ENCODE assay signal across 2 cellular contexts in the genomic region with DNA sequence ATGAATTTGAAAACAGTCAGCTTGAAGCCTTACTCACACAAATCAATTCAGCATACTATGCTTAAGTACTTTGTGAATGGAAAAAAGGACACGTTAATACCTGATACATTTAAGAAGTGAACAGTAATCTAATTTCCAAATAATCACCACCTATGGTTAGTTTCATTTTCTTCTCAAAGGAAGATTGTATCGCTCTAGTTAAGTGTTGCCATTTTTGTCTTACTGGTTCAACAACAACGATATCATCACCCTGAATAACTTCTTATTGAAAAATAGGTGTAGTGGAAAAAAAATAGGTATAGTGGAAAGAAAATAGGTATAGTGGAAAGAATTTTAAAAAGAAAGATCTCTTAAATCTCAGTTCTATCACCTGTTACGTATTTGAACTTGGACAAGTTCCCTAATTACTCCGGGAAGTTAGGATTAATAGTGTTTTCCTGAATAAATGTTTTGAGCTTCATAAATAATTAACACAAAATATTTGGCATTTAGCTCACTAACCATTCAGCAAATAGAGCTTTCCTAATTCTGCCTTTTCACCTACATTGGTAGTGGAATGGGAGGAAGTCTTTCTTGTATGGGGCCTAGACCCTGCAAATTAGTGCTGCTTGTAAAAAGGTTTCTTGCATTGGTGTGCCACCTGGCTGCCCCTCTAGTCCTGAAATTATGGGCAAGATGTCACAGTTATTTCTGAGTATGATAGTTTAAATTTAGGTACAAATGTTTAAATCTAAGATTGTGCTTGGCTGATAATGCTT.
A peak's percentile ranks its signal among the peaks of the same experiment; 100 is the strongest.
TF ChIP-seq lines count a peak whose summit lies in the region.

No MANE protein-coding gene starts in this region.

TF ChIP-seq in liver, 16 proteins besides CTCF, POLR2A, EP300 and RAD21 (continued from another document):
- TF ChIP-seq, protein P1, sequence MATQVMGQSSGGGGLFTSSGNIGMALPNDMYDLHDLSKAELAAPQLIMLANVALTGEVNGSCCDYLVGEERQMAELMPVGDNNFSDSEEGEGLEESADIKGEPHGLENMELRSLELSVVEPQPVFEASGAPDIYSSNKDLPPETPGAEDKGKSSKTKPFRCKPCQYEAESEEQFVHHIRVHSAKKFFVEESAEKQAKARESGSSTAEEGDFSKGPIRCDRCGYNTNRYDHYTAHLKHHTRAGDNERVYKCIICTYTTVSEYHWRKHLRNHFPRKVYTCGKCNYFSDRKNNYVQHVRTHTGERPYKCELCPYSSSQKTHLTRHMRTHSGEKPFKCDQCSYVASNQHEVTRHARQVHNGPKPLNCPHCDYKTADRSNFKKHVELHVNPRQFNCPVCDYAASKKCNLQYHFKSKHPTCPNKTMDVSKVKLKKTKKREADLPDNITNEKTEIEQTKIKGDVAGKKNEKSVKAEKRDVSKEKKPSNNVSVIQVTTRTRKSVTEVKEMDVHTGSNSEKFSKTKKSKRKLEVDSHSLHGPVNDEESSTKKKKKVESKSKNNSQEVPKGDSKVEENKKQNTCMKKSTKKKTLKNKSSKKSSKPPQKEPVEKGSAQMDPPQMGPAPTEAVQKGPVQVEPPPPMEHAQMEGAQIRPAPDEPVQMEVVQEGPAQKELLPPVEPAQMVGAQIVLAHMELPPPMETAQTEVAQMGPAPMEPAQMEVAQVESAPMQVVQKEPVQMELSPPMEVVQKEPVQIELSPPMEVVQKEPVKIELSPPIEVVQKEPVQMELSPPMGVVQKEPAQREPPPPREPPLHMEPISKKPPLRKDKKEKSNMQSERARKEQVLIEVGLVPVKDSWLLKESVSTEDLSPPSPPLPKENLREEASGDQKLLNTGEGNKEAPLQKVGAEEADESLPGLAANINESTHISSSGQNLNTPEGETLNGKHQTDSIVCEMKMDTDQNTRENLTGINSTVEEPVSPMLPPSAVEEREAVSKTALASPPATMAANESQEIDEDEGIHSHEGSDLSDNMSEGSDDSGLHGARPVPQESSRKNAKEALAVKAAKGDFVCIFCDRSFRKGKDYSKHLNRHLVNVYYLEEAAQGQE (IDR thresholded peaks at IDR 0.05) = peak; percentile 25
- TF ChIP-seq, protein P2, sequence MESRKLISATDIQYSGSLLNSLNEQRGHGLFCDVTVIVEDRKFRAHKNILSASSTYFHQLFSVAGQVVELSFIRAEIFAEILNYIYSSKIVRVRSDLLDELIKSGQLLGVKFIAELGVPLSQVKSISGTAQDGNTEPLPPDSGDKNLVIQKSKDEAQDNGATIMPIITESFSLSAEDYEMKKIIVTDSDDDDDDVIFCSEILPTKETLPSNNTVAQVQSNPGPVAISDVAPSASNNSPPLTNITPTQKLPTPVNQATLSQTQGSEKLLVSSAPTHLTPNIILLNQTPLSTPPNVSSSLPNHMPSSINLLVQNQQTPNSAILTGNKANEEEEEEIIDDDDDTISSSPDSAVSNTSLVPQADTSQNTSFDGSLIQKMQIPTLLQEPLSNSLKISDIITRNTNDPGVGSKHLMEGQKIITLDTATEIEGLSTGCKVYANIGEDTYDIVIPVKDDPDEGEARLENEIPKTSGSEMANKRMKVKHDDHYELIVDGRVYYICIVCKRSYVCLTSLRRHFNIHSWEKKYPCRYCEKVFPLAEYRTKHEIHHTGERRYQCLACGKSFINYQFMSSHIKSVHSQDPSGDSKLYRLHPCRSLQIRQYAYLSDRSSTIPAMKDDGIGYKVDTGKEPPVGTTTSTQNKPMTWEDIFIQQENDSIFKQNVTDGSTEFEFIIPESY (IDR thresholded peaks at IDR 0.05) = peak; percentile 30
- TF ChIP-seq SP1 (IDR thresholded peaks at IDR 0.05) (peak; percentile 25), HNF4A (conservative IDR thresholded peaks at IDR 0.05) (peak in 1 of 2 donors; percentile 37), FOXA1 (IDR thresholded peaks at IDR 0.05) (no peak), JUND (IDR thresholded peaks at IDR 0.05) (peak in 1 of 2 donors; percentile 29)

TF ChIP-seq in HepG2, 621 proteins besides CTCF, POLR2A, EP300 and RAD21 (continued from another document):
- TF ChIP-seq, protein P3, sequence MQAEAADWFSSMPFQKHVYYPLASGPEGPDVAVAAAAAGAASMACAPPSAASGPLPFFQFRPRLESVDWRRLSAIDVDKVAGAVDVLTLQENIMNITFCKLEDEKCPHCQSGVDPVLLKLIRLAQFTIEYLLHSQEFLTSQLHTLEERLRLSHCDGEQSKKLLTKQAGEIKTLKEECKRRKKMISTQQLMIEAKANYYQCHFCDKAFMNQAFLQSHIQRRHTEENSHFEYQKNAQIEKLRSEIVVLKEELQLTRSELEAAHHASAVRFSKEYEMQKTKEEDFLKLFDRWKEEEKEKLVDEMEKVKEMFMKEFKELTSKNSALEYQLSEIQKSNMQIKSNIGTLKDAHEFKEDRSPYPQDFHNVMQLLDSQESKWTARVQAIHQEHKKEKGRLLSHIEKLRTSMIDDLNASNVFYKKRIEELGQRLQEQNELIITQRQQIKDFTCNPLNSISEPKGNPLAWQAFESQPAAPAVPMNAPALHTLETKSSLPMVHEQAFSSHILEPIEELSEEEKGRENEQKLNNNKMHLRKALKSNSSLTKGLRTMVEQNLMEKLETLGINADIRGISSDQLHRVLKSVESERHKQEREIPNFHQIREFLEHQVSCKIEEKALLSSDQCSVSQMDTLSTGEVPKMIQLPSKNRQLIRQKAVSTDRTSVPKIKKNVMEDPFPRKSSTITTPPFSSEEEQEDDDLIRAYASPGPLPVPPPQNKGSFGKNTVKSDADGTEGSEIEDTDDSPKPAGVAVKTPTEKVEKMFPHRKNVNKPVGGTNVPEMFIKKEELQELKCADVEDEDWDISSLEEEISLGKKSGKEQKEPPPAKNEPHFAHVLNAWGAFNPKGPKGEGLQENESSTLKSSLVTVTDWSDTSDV (CRISPR knock-in tag; IDR thresholded peaks at IDR 0.05) = no peak
- TF ChIP-seq ZFP82 (CRISPR knock-in tag; IDR thresholded peaks at IDR 0.05; ENCODE audit: borderline replicate concordance) (no peak), ZKSCAN8 (CRISPR knock-in tag; IDR thresholded peaks at IDR 0.05; ENCODE audit: borderline replicate concordance) (no peak), ZNF230 (CRISPR knock-in tag; IDR thresholded peaks at IDR 0.05) (no peak), FOXO1 (CRISPR knock-in tag; IDR thresholded peaks at IDR 0.05) (no peak), ZNF546 (CRISPR knock-in tag; conservative IDR thresholded peaks at IDR 0.05) (no peak), ZBTB21 (CRISPR knock-in tag; IDR thresholded peaks at IDR 0.05) (no peak), CENPT (CRISPR knock-in tag; IDR thresholded peaks at IDR 0.05; ENCODE audit: low read depth) (no peak), ZNF367 (CRISPR knock-in tag; IDR thresholded peaks at IDR 0.05; ENCODE audit: borderline replicate concordance) (no peak), ETV6 (CRISPR knock-in tag; conservative IDR thresholded peaks at IDR 0.05) (no peak), ZSCAN31 (CRISPR knock-in tag; IDR thresholded peaks at IDR 0.05; ENCODE audit: low read depth) (no peak), ZNF780A (CRISPR knock-in tag; IDR thresholded peaks at IDR 0.05) (no peak), NFATC3 (CRISPR knock-in tag; IDR thresholded peaks at IDR 0.05) (no peak), MBD4 (IDR thresholded peaks at IDR 0.05; ENCODE audit: borderline replicate concordance, low read length) (no peak), SPEN (CRISPR knock-in tag; IDR thresholded peaks at IDR 0.05; ENCODE audit: low read depth) (no peak)
- TF ChIP-seq, protein P4, sequence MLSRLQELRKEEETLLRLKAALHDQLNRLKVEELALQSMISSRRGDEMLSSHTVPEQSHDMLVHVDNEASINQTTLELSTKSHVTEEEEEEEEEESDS (CRISPR knock-in tag; IDR thresholded peaks at IDR 0.05; ENCODE audit: borderline replicate concordance) = no peak
- TF ChIP-seq, protein P5, sequence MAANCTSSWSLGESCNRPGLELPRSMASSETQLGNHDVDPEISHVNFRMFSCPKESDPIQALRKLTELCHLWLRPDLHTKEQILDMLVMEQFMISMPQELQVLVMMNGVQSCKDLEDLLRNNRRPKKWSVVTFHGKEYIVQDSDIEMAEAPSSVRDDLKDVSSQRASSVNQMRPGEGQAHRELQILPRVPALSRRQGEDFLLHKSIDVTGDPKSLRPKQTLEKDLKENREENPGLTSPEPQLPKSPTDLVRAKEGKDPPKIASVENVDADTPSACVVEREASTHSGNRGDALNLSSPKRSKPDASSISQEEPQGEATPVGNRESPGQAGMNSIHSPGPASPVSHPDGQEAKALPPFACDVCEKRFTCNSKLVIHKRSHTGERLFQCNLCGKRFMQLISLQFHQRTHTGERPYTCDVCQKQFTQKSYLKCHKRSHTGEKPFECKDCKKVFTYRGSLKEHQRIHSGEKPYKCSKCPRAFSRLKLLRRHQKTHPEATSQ (CRISPR knock-in tag; IDR thresholded peaks at IDR 0.05; ENCODE audit: borderline replicate concordance) = no peak
- TF ChIP-seq, protein P6, sequence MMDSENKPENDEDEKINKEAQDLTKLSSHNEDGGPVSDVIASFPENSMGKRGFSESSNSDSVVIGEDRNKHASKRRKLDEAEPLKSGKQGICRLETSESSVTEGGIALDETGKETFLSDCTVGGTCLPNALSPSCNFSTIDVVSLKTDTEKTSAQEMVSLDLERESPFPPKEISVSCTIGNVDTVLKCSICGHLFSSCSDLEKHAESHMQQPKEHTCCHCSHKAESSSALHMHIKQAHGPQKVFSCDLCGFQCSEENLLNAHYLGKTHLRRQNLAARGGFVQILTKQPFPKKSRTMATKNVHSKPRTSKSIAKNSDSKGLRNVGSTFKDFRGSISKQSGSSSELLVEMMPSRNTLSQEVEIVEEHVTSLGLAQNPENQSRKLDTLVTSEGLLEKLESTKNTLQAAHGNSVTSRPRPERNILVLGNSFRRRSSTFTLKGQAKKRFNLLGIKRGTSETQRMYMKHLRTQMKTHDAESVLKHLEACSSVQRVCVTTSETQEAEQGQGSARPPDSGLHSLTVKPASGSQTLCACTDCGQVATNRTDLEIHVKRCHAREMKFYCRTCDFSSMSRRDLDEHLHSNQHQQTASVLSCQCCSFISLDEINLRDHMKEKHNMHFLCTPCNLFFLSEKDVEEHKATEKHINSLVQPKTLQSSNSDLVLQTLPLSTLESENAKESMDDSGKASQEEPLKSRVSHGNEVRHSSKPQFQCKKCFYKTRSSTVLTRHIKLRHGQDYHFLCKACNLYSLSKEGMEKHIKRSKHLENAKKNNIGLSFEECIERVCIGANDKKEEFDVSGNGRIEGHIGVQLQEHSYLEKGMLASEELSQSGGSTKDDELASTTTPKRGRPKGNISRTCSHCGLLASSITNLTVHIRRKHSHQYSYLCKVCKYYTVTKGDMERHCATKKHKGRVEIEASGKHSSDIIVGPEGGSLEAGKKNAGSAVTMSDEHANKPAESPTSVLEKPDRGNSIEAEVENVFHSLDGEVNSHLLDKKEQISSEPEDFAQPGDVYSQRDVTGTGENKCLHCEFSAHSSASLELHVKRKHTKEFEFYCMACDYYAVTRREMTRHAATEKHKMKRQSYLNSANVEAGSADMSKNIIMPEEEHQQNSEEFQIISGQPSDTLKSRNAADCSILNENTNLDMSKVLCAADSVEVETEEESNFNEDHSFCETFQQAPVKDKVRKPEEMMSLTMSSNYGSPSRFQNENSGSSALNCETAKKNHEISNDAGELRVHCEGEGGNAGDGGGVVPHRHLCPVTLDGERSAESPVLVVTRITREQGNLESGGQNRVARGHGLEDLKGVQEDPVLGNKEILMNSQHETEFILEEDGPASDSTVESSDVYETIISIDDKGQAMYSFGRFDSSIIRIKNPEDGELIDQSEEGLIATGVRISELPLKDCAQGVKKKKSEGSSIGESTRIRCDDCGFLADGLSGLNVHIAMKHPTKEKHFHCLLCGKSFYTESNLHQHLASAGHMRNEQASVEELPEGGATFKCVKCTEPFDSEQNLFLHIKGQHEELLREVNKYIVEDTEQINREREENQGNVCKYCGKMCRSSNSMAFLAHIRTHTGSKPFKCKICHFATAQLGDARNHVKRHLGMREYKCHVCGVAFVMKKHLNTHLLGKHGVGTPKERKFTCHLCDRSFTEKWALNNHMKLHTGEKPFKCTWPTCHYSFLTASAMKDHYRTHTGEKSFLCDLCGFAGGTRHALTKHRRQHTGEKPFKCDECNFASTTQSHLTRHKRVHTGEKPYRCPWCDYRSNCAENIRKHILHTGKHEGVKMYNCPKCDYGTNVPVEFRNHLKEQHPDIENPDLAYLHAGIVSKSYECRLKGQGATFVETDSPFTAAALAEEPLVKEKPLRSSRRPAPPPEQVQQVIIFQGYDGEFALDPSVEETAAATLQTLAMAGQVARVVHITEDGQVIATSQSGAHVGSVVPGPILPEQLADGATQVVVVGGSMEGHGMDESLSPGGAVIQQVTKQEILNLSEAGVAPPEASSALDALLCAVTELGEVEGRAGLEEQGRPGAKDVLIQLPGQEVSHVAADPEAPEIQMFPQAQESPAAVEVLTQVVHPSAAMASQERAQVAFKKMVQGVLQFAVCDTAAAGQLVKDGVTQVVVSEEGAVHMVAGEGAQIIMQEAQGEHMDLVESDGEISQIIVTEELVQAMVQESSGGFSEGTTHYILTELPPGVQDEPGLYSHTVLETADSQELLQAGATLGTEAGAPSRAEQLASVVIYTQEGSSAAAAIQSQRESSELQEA (CRISPR knock-in tag; IDR thresholded peaks at IDR 0.05; ENCODE audit: not compliant biosample characterization) = no peak
